In the genomic region with DNA sequence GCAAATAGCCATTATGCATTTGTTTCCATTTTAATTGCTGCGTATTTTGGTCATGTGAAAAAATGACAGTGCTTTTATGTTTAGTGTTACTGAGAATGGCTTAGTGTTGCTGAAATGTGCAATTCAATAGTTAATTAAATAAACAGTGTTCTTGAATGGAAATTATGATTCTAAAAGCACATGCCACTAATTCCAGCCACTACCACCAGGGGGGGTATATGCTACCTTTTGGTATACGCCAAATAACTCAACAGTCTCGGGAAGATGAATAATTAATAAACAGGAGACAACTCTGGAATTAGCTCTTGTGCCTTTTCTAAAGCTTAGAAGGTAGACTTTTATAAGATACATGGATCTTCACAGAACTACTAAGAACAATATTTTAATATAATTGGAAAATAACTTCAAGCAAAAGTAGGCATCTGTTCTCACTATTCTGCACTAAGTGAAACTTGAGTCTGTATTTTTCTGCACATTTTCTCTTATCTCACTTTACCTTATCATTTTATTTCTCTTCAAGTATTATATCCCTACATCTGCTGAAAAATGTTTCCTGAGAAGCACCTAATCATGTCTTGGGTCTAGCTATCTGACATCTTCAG, we compare ENCODE assay signal across 9 cellular contexts.
DNase-seq lines count a peak whose midpoint lies in the region; ATAC-seq and TF ChIP-seq lines count a peak whose summit lies in the region.
"Had no signal": no experiment of that assay in that cellular context is flagged by ENCODE, and none has a peak within 500 bp of the region (broad histone marks: within the 10 kb centered on the region; RNA-seq: fewer than 3 reads in every experiment).

No MANE protein-coding gene starts in this region.

- no peaks in the 10 kb centered on the region for H3K4me1 Mint-ChIP-seq in CD4-positive, alpha-beta memory T cell

- H3K9ac ChIP-seq in neural cell (ENCODE audit: low read length) = no peak overlapping the region

- H3K4me3 ChIP-seq in CD4-positive, alpha-beta memory T cell (ENCODE audit: low read length in 2 of 2) = no peak overlapping the region
- H3K4me3 ChIP-seq in neural cell (ENCODE audit: low read length) (no peak overlapping the region), ovary (no peak overlapping the region)
- H3K4me3 ChIP-seq: skin epidermis had no signal

- no peaks in the 10 kb centered on the region for H3F3A ChIP-seq in neural cell (ENCODE audit: insufficient read depth, low read length, poor library complexity, severe bottlenecking)

- peaks cover 0 to 6% (median 2%) of the 10 kb centered on the region in 8 donors for H3K9me3 Mint-ChIP-seq in CD4-positive, alpha-beta memory T cell

- no peak overlapping the region for H3K27ac Mint-ChIP-seq in CD4-positive, alpha-beta memory T cell

- peak in 3 of 5 donors; percentile 15 to 37 (median 19) for DNase-seq in CD4-positive, alpha-beta memory T cell
- peak; percentile 2 for DNase-seq in effector CD4-positive, alpha-beta T cell
- DNase-seq in NCI-H2107 (lab: John Stamatoyannopoulos, UW) (no peak), ovary (no peak)

- no peaks in the 10 kb centered on the region for H3K27me3 Mint-ChIP-seq in CD4-positive, alpha-beta memory T cell

- CTCF ChIA-PET in CD4-positive, alpha-beta memory T cell (lab: Charles Lee; ENCODE audit: partially characterized antibody) = interaction anchor here (0.6 to 1.9 kb wide), 5 partner anchors 11 to 104 kb away, joined by 3 to 5 read pairs (median 4); no protein-coding TSS in a partner anchor

- H2AFZ ChIP-seq in neural cell (ENCODE audit: low read depth, low read length) = no peak overlapping the region

- no peaks in the 10 kb centered on the region for H3K36me3 Mint-ChIP-seq in CD4-positive, alpha-beta memory T cell

- no peak overlapping the region for H3K27ac ChIP-seq in CD4-positive, alpha-beta memory T cell (ENCODE audit: low read depth, low read length)
- H3K27ac ChIP-seq in neural cell (ENCODE audit: low read length) (no peak overlapping the region), ovary (no peak overlapping the region)
- H3K27ac ChIP-seq: skin epidermis had no signal

- H3K9me2 ChIP-seq in neural cell (ENCODE audit: insufficient read depth, low read length) = no peaks in the 10 kb centered on the region

- ATAC-seq in GM18517 (IDR thresholded peaks at IDR 0.05; ENCODE audit: unreplicated experiment) (peak; percentile 78), HG03095 (IDR thresholded peaks at IDR 0.05; ENCODE audit: unreplicated experiment) (peak; percentile 79), SK-N-SH treated with all-trans-retinoic acid at 6 μM for 48 hours (peak; percentile 62; the same call in 2 of the 3 replicates)

- H3K4me1 ChIP-seq in CD4-positive, alpha-beta memory T cell (ENCODE audit: insufficient read depth, low read length) = no peaks in the 10 kb centered on the region
- H3K4me1 ChIP-seq in ovary (ENCODE audit: insufficient read depth) = no peaks in the 10 kb centered on the region

- no peaks in the 10 kb centered on the region for H3K27me3 ChIP-seq in CD4-positive, alpha-beta memory T cell (ENCODE audit: insufficient read depth, low read length)
- H3K27me3 ChIP-seq in neural cell (ENCODE audit: insufficient read depth, low read depth, low read length) (no peaks in the 10 kb centered on the region), ovary (no peaks in the 10 kb centered on the region)

- no peak overlapping the region for H3K4me3 Mint-ChIP-seq in CD4-positive, alpha-beta memory T cell

- no peaks in the 10 kb centered on the region for H3K9me3 ChIP-seq in CD4-positive, alpha-beta memory T cell (ENCODE audit: control insufficient read depth in 1 of 2, low read length in 2 of 2)
- H3K9me3 ChIP-seq in neural cell (ENCODE audit: low read length) = no peaks in the 10 kb centered on the region
- no peaks in the 10 kb centered on the region for H3K9me3 ChIP-seq in ovary

- TF ChIP-seq CTCF in neural cell (IDR thresholded peaks at IDR 0.05; ENCODE audit: poor library complexity, severe bottlenecking) (peak; percentile 22), ovary (IDR thresholded peaks at IDR 0.05) (no peak)

- no peaks in the 10 kb centered on the region for H4K20me1 ChIP-seq in neural cell (ENCODE audit: insufficient read depth)

- 64 to 77% (median 66%) methylated on average over 3 of the region's 3 CpGs for WGBS in ovary, 3 donors

- no peaks in the 10 kb centered on the region for H3K79me2 ChIP-seq in neural cell (replicated peaks; ENCODE audit: insufficient read depth, low read length)

- POLR2A ChIA-PET in CD4-positive, alpha-beta memory T cell (lab: Charles Lee; ENCODE audit: partially characterized antibody) = no interaction called here

- TF ChIP-seq RAD21 in neural cell (conservative IDR thresholded peaks at IDR 0.05) = no peak

- TF ChIP-seq EP300 in neural cell (conservative IDR thresholded peaks at IDR 0.05; ENCODE audit: poor library complexity, severe bottlenecking) (no peak), ovary (IDR thresholded peaks at IDR 0.05) (no peak)

- intact Hi-C loops in CD4-positive, alpha-beta memory T cell (cut with micrococcal nuclease) = loop anchor here (1.0 kb wide), 1 partner anchor 104 kb away; no protein-coding TSS in a partner anchor
- intact Hi-C loops in ovary (cut with DNase I) = no loop called here

- no peak overlapping the region for H3K4me2 ChIP-seq in neural cell (ENCODE audit: low read length)

- H3K36me3 ChIP-seq in CD4-positive, alpha-beta memory T cell (ENCODE audit: insufficient read depth, low read length) = no peaks in the 10 kb centered on the region
- H3K36me3 ChIP-seq in neural cell (ENCODE audit: insufficient read depth, low read length) (no peaks in the 10 kb centered on the region), ovary (no peaks in the 10 kb centered on the region)

- TF ChIP-seq POLR2A in ovary (IDR thresholded peaks at IDR 0.05) = no peak

TF ChIP-seq in SK-N-SH treated with all-trans-retinoic acid at 6 μM for 48 hours, 23 proteins besides CTCF, POLR2A, EP300 and RAD21 (continues in another document):
- TF ChIP-seq ZFP3 (CRISPR knock-in tag; IDR thresholded peaks at IDR 0.05) (no peak), TOX (CRISPR knock-in tag; IDR thresholded peaks at IDR 0.05; ENCODE audit: borderline replicate concordance) (no peak), RARB (CRISPR knock-in tag; IDR thresholded peaks at IDR 0.05) (no peak), TCF4 (CRISPR knock-in tag; IDR thresholded peaks at IDR 0.05; ENCODE audit: borderline replicate concordance) (no peak), ZNF565 (CRISPR knock-in tag; conservative IDR thresholded peaks at IDR 0.05; ENCODE audit: low read depth) (no peak), ZC3H10 (CRISPR knock-in tag; IDR thresholded peaks at IDR 0.05) (no peak), BACH2 (CRISPR knock-in tag; IDR thresholded peaks at IDR 0.05; ENCODE audit: borderline replicate concordance) (no peak), OSR1 (CRISPR knock-in tag; IDR thresholded peaks at IDR 0.05) (no peak)
- TF ChIP-seq, protein P1, sequence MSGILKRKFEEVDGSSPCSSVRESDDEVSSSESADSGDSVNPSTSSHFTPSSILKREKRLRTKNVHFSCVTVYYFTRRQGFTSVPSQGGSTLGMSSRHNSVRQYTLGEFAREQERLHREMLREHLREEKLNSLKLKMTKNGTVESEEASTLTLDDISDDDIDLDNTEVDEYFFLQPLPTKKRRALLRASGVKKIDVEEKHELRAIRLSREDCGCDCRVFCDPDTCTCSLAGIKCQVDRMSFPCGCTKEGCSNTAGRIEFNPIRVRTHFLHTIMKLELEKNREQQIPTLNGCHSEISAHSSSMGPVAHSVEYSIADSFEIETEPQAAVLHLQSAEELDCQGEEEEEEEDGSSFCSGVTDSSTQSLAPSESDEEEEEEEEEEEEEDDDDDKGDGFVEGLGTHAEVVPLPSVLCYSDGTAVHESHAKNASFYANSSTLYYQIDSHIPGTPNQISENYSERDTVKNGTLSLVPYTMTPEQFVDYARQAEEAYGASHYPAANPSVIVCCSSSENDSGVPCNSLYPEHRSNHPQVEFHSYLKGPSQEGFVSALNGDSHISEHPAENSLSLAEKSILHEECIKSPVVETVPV (CRISPR knock-in tag; IDR thresholded peaks at IDR 0.05) = no peak

TF ChIP-seq in neural cell, 6 proteins besides CTCF, POLR2A, EP300 and RAD21:
- no peak for TF ChIP-seq TAF1 (IDR thresholded peaks at IDR 0.05; ENCODE audit: low read depth)
TF ChIP-seq in neural cell: peak in this region for 0.

Comparison
In these comparisons a context has a peak if more than half of its experiments do, and no peak if none do; other contexts are left out.
1. DNase-seq: peak in CD4-positive, alpha-beta memory T cell (3 of 5) and effector CD4-positive, alpha-beta T cell (single experiment); none in NCI-H2107 (single experiment) and ovary (0 of 5).
2. Peak in every context shown above with its lines, with median percentiles within 50 percentile points of each other: ATAC-seq.